ENCODE assay signal across 23 cellular contexts in the genomic region with DNA sequence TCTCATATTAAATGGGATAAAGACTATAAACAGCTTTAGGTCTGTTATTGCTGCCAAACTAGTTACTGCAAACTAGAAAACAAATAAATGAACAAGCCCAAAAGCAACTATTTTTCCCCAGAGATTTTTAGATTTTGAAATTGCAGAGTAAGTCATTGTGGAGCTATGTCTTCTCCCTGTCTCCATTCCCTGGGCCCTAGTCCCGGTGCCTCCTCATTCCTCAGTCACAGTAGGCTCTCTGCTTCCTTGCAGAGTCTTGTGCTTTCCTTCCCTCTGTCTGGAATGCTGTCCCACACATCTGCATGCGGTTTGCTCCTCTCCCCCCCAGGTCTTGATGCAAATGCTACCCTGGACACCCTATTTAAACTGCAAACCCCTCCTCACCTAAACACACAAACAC. TPM values are rescaled to one million over a fixed set of nuclear protein-coding genes. Genes with fewer than 3 reads are reported as not detected.
DNase-seq lines count a peak whose midpoint lies in the region; ATAC-seq and TF ChIP-seq lines count a peak whose summit lies in the region.
"Had no signal": no experiment of that assay in that cellular context is flagged by ENCODE, and none has a peak within 500 bp of the region (broad histone marks: within the 10 kb centered on the region; RNA-seq: fewer than 3 reads in every experiment).

No MANE protein-coding gene starts in this region.

- ATAC-seq in left colon: no peak
- ATAC-seq: GM12878 had no signal

- in situ Hi-C loops in mammary epithelial cell (cut with MboI; ENCODE audit: low sequenced_read_pairs in 2 of 2): no loop called here

- H3K36me3 ChIP-seq in mammary epithelial cell (ENCODE audit: insufficient read depth, low read length): peaks cover 11% of the 10 kb centered on the region
- H3K36me3 ChIP-seq in breast epithelium: no peaks in the 10 kb centered on the region
- no peaks in the 10 kb centered on the region for H3K36me3 ChIP-seq in suprapubic skin
- H3K36me3 ChIP-seq: BE2C; BLaER1 treated with 17β-estradiol and CSF1 and Interleukin-3, amounts not matched to agents 10 nM and 100 nM; HAP-1 had no signal

- peaks cover 89% of the 10 kb centered on the region for H3K79me2 ChIP-seq in mammary epithelial cell (ENCODE audit: insufficient read depth, low read length)

- intact Hi-C loops in mammary epithelial cell (cut with micrococcal nuclease): no loop called here
- intact Hi-C loops in breast epithelium (cut with DNase I; ENCODE audit: low total_unique reads): no loop called here
- intact Hi-C loops in left colon (cut with DNase I, micrococcal nuclease): no loop called here

- dilution Hi-C loops in mammary epithelial cell (cut with HindIII; ENCODE audit: low sequenced_read_pairs): no loop called here

- TF ChIP-seq POLR2A in breast epithelium (IDR thresholded peaks at IDR 0.05) (no peak), suprapubic skin (IDR thresholded peaks at IDR 0.05) (no peak)

- H3K4me3 ChIP-seq in mammary epithelial cell (replicated peaks in 1 of 3; ENCODE audit: insufficient read depth in 1 of 3, low read depth in 2 of 3, low read length in 3 of 3) (peak overlapping the region in 2 of 3 experiments; percentile 54 to 100), breast epithelium (no peak overlapping the region), suprapubic skin (peak overlapping the region; percentile 5)
- H3K4me3 ChIP-seq: BLaER1 treated with 17β-estradiol and CSF1 and Interleukin-3, amounts not matched to agents 10 nM and 100 nM; GM12878; GM23248; HAP-1 had no signal

- H3K27me3 ChIP-seq in mammary epithelial cell (ENCODE audit: insufficient read depth, low read length) (no peaks in the 10 kb centered on the region), breast epithelium (no peaks in the 10 kb centered on the region), suprapubic skin (no peaks in the 10 kb centered on the region)
- H3K27me3 ChIP-seq: BE2C; BLaER1 treated with 17β-estradiol and CSF1 and Interleukin-3, amounts not matched to agents 10 nM and 100 nM had no signal

- H3K4me2 ChIP-seq in mammary epithelial cell (ENCODE audit: insufficient read depth, low read depth, low read length): peak overlapping the region; percentile 95
- H3K4me2 ChIP-seq: BLaER1 treated with 17β-estradiol and CSF1 and Interleukin-3, amounts not matched to agents 10 nM and 100 nM had no signal

- WGBS in mammary epithelial cell (ENCODE audit: low coverage, missing lambda C conversion rate): 92% methylated on average over 2 of the region's 2 CpGs
- 46% methylated on average over 2 of the region's 2 CpGs for WGBS in suprapubic skin

- no peak overlapping the region for H3K9ac ChIP-seq in mammary epithelial cell (ENCODE audit: insufficient read depth, low read length)
- H3K9ac ChIP-seq: BLaER1 treated with 17β-estradiol and CSF1 and Interleukin-3, amounts not matched to agents 10 nM and 100 nM; GM23248 had no signal

- TF ChIP-seq EP300 in suprapubic skin (IDR thresholded peaks at IDR 0.05): no peak

- H3K4me1 ChIP-seq in mammary epithelial cell (ENCODE audit: insufficient read depth, low read length) (peaks cover 54% of the 10 kb centered on the region), breast epithelium (no peaks in the 10 kb centered on the region), suprapubic skin (peaks cover 7% of the 10 kb centered on the region)
- H3K4me1 ChIP-seq: BE2C; BLaER1 treated with 17β-estradiol and CSF1 and Interleukin-3, amounts not matched to agents 10 nM and 100 nM; HAP-1 had no signal

- H3K9me3 ChIP-seq in mammary epithelial cell (replicated peaks; ENCODE audit: insufficient read depth, low read length): no peaks in the 10 kb centered on the region
- no peaks in the 10 kb centered on the region for H3K9me3 ChIP-seq in breast epithelium
- no peaks in the 10 kb centered on the region for H3K9me3 ChIP-seq in suprapubic skin
- H3K9me3 ChIP-seq: BE2C; BLaER1 treated with 17β-estradiol and CSF1 and Interleukin-3, amounts not matched to agents 10 nM and 100 nM; HAP-1 had no signal

- H3K27ac ChIP-seq in mammary epithelial cell (ENCODE audit: insufficient read depth, low read depth, low read length) (peak overlapping the region; percentile 97), breast epithelium (no peak overlapping the region), epithelial cell of prostate (peak overlapping the region; percentile 94), suprapubic skin (peak overlapping the region; percentile 91)
- H3K27ac ChIP-seq: 22Rv1; BLaER1 treated with 17β-estradiol and CSF1 and Interleukin-3, amounts not matched to agents 10 nM and 100 nM; GM23248 had no signal

- no peak overlapping the region for H2AFZ ChIP-seq in mammary epithelial cell (ENCODE audit: low read depth, low read length)
- H2AFZ ChIP-seq: GM23248 had no signal

- TF ChIP-seq CTCF in mammary epithelial cell (conservative IDR thresholded peaks at IDR 0.05 in 1 of 2, IDR thresholded peaks at IDR 0.05 in 1 of 2; ENCODE audit: extremely low read depth in 1 of 2, insufficient read depth in 1 of 2, low read depth in 1 of 2, low read length in 2 of 2) (no peak), breast epithelium (IDR thresholded peaks at IDR 0.05) (no peak), suprapubic skin (IDR thresholded peaks at IDR 0.05) (no peak)

- DNase-seq in mammary epithelial cell (no peak), breast epithelium (ENCODE audit: low spot score in 2 of 2) (no peak), epithelial cell of prostate (ENCODE audit: low read depth, low spot score) (no peak), iPS-NIHi11 (ENCODE audit: low spot score) (peak; percentile 7), suprapubic skin (ENCODE audit: low spot score in 2 of 2) (no peak), NCI-H510A (lab: John Stamatoyannopoulos, UW) (no peak), left colon (no peak), NAMALWA (ENCODE audit: low spot score) (no peak)
- DNase-seq: AML-193; BE2C; CD4-positive, alpha-beta T cell; CD8-positive, alpha-beta memory T cell; DMS 273 treated with DMSO at 0.1 percent for 48 hours; DMS79; EL; GDM1; GM23248; HFFc6 had no signal

- CTCF ChIA-PET in mammary epithelial cell (lab: Charles Lee; ENCODE audit: low non-redundant PET): no interaction called here

- H4K20me1 ChIP-seq in mammary epithelial cell (ENCODE audit: insufficient read depth, low read length): no peaks in the 10 kb centered on the region
- H4K20me1 ChIP-seq: BLaER1 treated with 17β-estradiol and CSF1 and Interleukin-3, amounts not matched to agents 10 nM and 100 nM had no signal

- no TSS peak for BruUV-seq in mammary epithelial cell (replicated peaks; lab: Mats Ljungman, UMichigan)

RNA-seq across cellular contexts. Expression of gene PNLIPRP3, which starts 4.0 kb away (rescaled TPM):
- total RNA-seq in mammary epithelial cell (10 to 100 TPM; 98.2 to 98.4 TPM), breast epithelium (1 to 10 TPM in 1 of 3 donors, under 1 TPM in 2; 0.29 to 2.4 (median 0.66) TPM), suprapubic skin (10 to 100 TPM; 27.4 to 53.9 (median 48.8) TPM), left colon (under 1 TPM in 1 of 2 donors, not detected in 1; 0.14 TPM)
- 39.7 TPM for polyA plus RNA-seq in mammary epithelial cell
- polyA minus RNA-seq in mammary epithelial cell: 13.1 TPM
- total RNA-seq: CD4-positive, alpha-beta T cell; CD8-positive, alpha-beta memory T cell; GM12878; GM23248; HFFc6 had no signal
- polyA plus RNA-seq: CD14-positive monocyte; CD8-positive, alpha-beta memory T cell; GM23248 had no signal

Comparison
In these comparisons a context has a peak if more than half of its experiments do, and no peak if none do; other contexts are left out.
1. H3K27ac ChIP-seq: peak in mammary epithelial cell (single experiment), epithelial cell of prostate (single experiment) and suprapubic skin (single experiment); none in breast epithelium (0 of 2).
2. H3K4me3 ChIP-seq: peak in mammary epithelial cell (2 of 3) and suprapubic skin (single experiment); none in breast epithelium (0 of 3).
3. RNA of gene PNLIPRP3, which starts 4.0 kb away (total RNA-seq): 98.2 to 98.4 TPM in mammary epithelial cell and 27.4 to 53.9 TPM in suprapubic skin; 0.29 to 2.4 TPM in breast epithelium and 0.14 TPM in left colon; every median in the first group is over 4 times any median in the second.